Comparison of ENCODE assay signal across 20 cellular contexts in the genomic region with DNA sequence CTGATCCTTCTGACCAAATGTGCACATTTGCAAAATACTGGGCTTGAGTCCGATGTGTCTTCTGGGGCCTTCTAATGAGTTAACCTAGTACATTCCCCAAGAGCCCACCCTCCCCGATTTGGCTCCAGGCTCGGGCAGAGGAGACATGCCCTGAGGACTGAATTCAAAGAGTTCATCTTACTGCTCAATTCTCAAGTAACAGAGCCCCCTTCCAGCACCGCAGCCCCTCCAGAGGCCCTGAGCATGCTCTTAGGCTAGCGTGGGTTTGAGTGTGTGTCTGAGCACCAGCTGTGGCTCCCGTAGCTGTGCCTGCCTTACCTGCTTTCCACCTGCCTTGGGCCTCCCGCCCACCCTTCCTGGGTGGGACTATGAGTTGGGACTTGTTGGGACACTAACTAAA.
DNase-seq lines count a peak whose midpoint lies in the region; ATAC-seq and TF ChIP-seq lines count a peak whose summit lies in the region.
"Had no signal": no experiment of that assay in that cellular context is flagged by ENCODE, and none has a peak within 500 bp of the region (broad histone marks: within the 10 kb centered on the region; RNA-seq: fewer than 3 reads in every experiment).

No MANE protein-coding gene starts in this region.

- H3K4me1 Mint-ChIP-seq in activated CD4-positive, alpha-beta T cell treated with anti-CD3 and anti-CD28 coated beads for 36 hours: peaks cover 36% of the 10 kb centered on the region
- H3K4me1 Mint-ChIP-seq in progenitor cell of endocrine pancreas (ENCODE audit: low read depth): peaks cover 26% of the 10 kb centered on the region

- POLR2A ChIA-PET in activated CD4-positive, alpha-beta T cell treated with anti-CD3 and anti-CD28 coated beads for 36 hours (lab: Charles Lee): interaction anchor here (0.6 kb wide), 1 partner anchor 27 kb away, joined by 3 read pairs; no protein-coding TSS in a partner anchor

- no peaks in the 10 kb centered on the region for H3K9me3 Mint-ChIP-seq in activated CD4-positive, alpha-beta T cell treated with anti-CD3 and anti-CD28 coated beads for 36 hours (ENCODE audit: low read depth)
- H3K9me3 Mint-ChIP-seq in progenitor cell of endocrine pancreas (ENCODE audit: low read depth): no peaks in the 10 kb centered on the region
- H3K9me3 Mint-ChIP-seq: brain had no signal

- H3K27ac ChIP-seq in coronary artery: no peak overlapping the region
- H3K27ac ChIP-seq: heart left ventricle, HL-60 had no signal

- intact Hi-C loops in activated CD4-positive, alpha-beta T cell treated with anti-CD3 and anti-CD28 coated beads for 36 hours (cut with DNase I, micrococcal nuclease): no loop called here

- H3K36me3 Mint-ChIP-seq in activated CD4-positive, alpha-beta T cell treated with anti-CD3 and anti-CD28 coated beads for 36 hours (ENCODE audit: low read depth): no peaks in the 10 kb centered on the region
- H3K36me3 Mint-ChIP-seq in progenitor cell of endocrine pancreas (ENCODE audit: insufficient read depth): no peaks in the 10 kb centered on the region
- H3K36me3 Mint-ChIP-seq: brain had no signal

- peak overlapping the region; percentile 53 for H3K27ac Mint-ChIP-seq in activated CD4-positive, alpha-beta T cell treated with anti-CD3 and anti-CD28 coated beads for 36 hours
- H3K27ac Mint-ChIP-seq in progenitor cell of endocrine pancreas: peak overlapping the region; percentile 47

- H3K27me3 Mint-ChIP-seq in activated CD4-positive, alpha-beta T cell treated with anti-CD3 and anti-CD28 coated beads for 36 hours: no peaks in the 10 kb centered on the region
- H3K27me3 Mint-ChIP-seq in progenitor cell of endocrine pancreas: peaks cover 36% of the 10 kb centered on the region
- H3K27me3 Mint-ChIP-seq: brain had no signal

- peak overlapping the region; percentile 25 for H3K4me3 Mint-ChIP-seq in activated CD4-positive, alpha-beta T cell treated with anti-CD3 and anti-CD28 coated beads for 36 hours
- no peak overlapping the region for H3K4me3 Mint-ChIP-seq in progenitor cell of endocrine pancreas (ENCODE audit: low read depth)
- H3K4me3 Mint-ChIP-seq: brain had no signal

- TF ChIP-seq CTCF in coronary artery (IDR thresholded peaks at IDR 0.05) (no peak), progenitor cell of endocrine pancreas (IDR thresholded peaks at IDR 0.05; ENCODE audit: unreplicated experiment) (no peak)

- no peak for ATAC-seq in activated CD4-positive, alpha-beta T cell treated with anti-CD3 and anti-CD28 coated beads for 36 hours
- no peak for ATAC-seq in HG03571 (IDR thresholded peaks at IDR 0.05; ENCODE audit: unreplicated experiment)
- ATAC-seq: heart left ventricle, SK-N-SH treated with all-trans-retinoic acid at 6 μM for 48 hours had no signal

- H3K4me3 ChIP-seq in coronary artery: no peak overlapping the region
- H3K4me3 ChIP-seq: esophagus squamous epithelium, heart left ventricle, lung had no signal

- CTCF ChIA-PET in activated CD4-positive, alpha-beta T cell treated with anti-CD3 and anti-CD28 coated beads for 36 hours (lab: Charles Lee): interaction anchor here (0.6 to 0.9 kb wide), 3 partner anchors 80 to 358 kb away, joined by 3 to 5 read pairs (median 3); no protein-coding TSS in a partner anchor

- no peak for DNase-seq in activated CD4-positive, alpha-beta T cell treated with anti-CD3 and anti-CD28 coated beads for 36 hours
- DNase-seq in activated CD4-positive, alpha-beta T cell treated with anti-CD3 and anti-CD28 coated beads, Interleukin-2, amount 50 U/mL, for 1 hour: no peak
- DNase-seq in NCI-H1694 (lab: John Stamatoyannopoulos, UW) (peak; percentile 57), coronary artery (ENCODE audit: low spot score) (peak; percentile 63), progenitor cell of endocrine pancreas (ENCODE audit: low spot score, unreplicated experiment) (no peak), ecto neural progenitor cell (ENCODE audit: low spot score) (no peak)
- no peak for DNase-seq in stimulated activated CD4-positive, alpha-beta T cell treated with anti-CD3 and anti-CD28 coated beads, Interleukin-1b, Interleukin-23, amount 100 ng/mL, for 48 hours
- DNase-seq: activated gamma-delta T cell; C1 segment of cervical spinal cord; DMS79; esophagus squamous epithelium; heart left ventricle; NCI-H1048; NCI-H2107; stimulated activated naive CD4-positive, alpha-beta T cell treated with Interleukin-2 at 50 U/mL for 16 hours had no signal

Comparison
In these comparisons a context has a peak if more than half of its experiments do, and no peak if none do; other contexts are left out.
1. DNase-seq: peak in NCI-H1694 (single experiment) and coronary artery (single experiment); none in activated CD4-positive, alpha-beta T cell treated with anti-CD3 and anti-CD28 coated beads for 36 hours (single experiment), activated CD4-positive, alpha-beta T cell treated with anti-CD3 and anti-CD28 coated beads, Interleukin-2, amount 50 U/mL, for 1 hour (single experiment), progenitor cell of endocrine pancreas (single experiment), stimulated activated CD4-positive, alpha-beta T cell treated with anti-CD3 and anti-CD28 coated beads, Interleukin-1b, Interleukin-23, amount 100 ng/mL, for 48 hours (single experiment) and ecto neural progenitor cell (single experiment).